15 cellular contexts compared by ENCODE assay signal in genomic region chr19:41935781-41936415, GRCh38. TPM values are rescaled to one million over a fixed set of nuclear protein-coding genes. Genes with fewer than 3 reads are reported as not detected.
DNase-seq lines count a peak whose midpoint lies in the region; ATAC-seq and TF ChIP-seq lines count a peak whose summit lies in the region.
"Had no signal": no experiment of that assay in that cellular context is flagged by ENCODE, and none has a peak within 500 bp of the region (broad histone marks: within the 10 kb centered on the region; RNA-seq: fewer than 3 reads in every experiment).

No MANE protein-coding gene starts in this region.

- H3K27me3 Mint-ChIP-seq in CD4-positive, CD25-positive, alpha-beta regulatory T cell: peaks cover 26% of the 10 kb centered on the region
- H3K27me3 Mint-ChIP-seq in endodermal cell (ENCODE audit: insufficient read depth): peaks cover 82% of the 10 kb centered on the region

- ATAC-seq in CD4-positive, CD25-positive, alpha-beta regulatory T cell (ENCODE audit: low read depth in 2 of 2): no peak
- ATAC-seq in gastrocnemius medialis (no peak), GM21528 (IDR thresholded peaks at IDR 0.05; ENCODE audit: low FRiP score, unreplicated experiment) (no peak)

- intact Hi-C loops in gastrocnemius medialis (cut with DNase I; ENCODE audit: low total_unique reads): no loop called here

- peaks cover 0 to 55% (median 23%) of the 10 kb centered on the region in 4 donors for H3K4me1 Mint-ChIP-seq in CD4-positive, CD25-positive, alpha-beta regulatory T cell
- H3K4me1 Mint-ChIP-seq in endodermal cell: peaks cover 4% of the 10 kb centered on the region

- no peak for TF ChIP-seq POLR2A in gastrocnemius medialis (IDR thresholded peaks at IDR 0.05)

- in situ Hi-C loops in gastrocnemius medialis (cut with MboI; ENCODE audit: low sequenced_read_pairs in 4 of 4): no loop called here

- H3K4me3 ChIP-seq in CD4-positive, CD25-positive, alpha-beta regulatory T cell (ENCODE audit: low read depth, low read length): no peak overlapping the region
- no peak overlapping the region for H3K4me3 ChIP-seq in epithelial cell of esophagus (ENCODE audit: low read length)
- no peak overlapping the region for H3K4me3 ChIP-seq in endodermal cell (ENCODE audit: low read length)
- no peak overlapping the region for H3K4me3 ChIP-seq in gastrocnemius medialis
- H3K4me3 ChIP-seq: BLaER1, sigmoid colon had no signal

- no peak overlapping the region for H3K9ac ChIP-seq in endodermal cell (ENCODE audit: extremely low read depth, low read length, poor library complexity, severe bottlenecking)
- H3K9ac ChIP-seq: BLaER1 had no signal

- peak overlapping the region; percentile 53 to 88 (median 87) for H3K27ac Mint-ChIP-seq in CD4-positive, CD25-positive, alpha-beta regulatory T cell
- no peak overlapping the region for H3K27ac Mint-ChIP-seq in endodermal cell

- no peak for DNase-seq in CD4-positive, CD25-positive, alpha-beta regulatory T cell
- DNase-seq in HT-29 (ENCODE audit: low spot score): peak; percentile 16
- DNase-seq in epithelial cell of esophagus (ENCODE audit: low read depth): peak; percentile 39
- no peak for DNase-seq in endodermal cell
- DNase-seq in gastrocnemius medialis: no peak
- DNase-seq: activated effector memory CD4-positive, alpha-beta T cell treated with Interleukin-2 at 50 U/mL for 16 hours; GDM1; NCI-H1092 treated with DMSO at 0.1 percent for 48 hours; NCI-H345; sigmoid colon had no signal

- TF ChIP-seq CTCF in epithelial cell of esophagus (IDR thresholded peaks at IDR 0.05; ENCODE audit: insufficient read depth, low read depth, low read length, missing control alignments) (no peak), endodermal cell (conservative IDR thresholded peaks at IDR 0.05) (no peak), gastrocnemius medialis (IDR thresholded peaks at IDR 0.05 in 4 of 5, conservative IDR thresholded peaks at IDR 0.05 in 1 of 5) (no peak)

- peaks cover 33% of the 10 kb centered on the region for H3K4me1 ChIP-seq in CD4-positive, CD25-positive, alpha-beta regulatory T cell (ENCODE audit: control insufficient read depth, insufficient read depth, low read length, poor library complexity, severe bottlenecking)
- H3K4me1 ChIP-seq in endodermal cell (ENCODE audit: control insufficient read depth, insufficient read depth, low read length) (no peaks in the 10 kb centered on the region), gastrocnemius medialis (peaks cover 0 to 8% of the 10 kb centered on the region in 2 donors)

- H3K27ac ChIP-seq in CD4-positive, CD25-positive, alpha-beta regulatory T cell (ENCODE audit: insufficient read depth, low read length, poor library complexity, severe bottlenecking): no peak overlapping the region
- no peak overlapping the region for H3K27ac ChIP-seq in endodermal cell (ENCODE audit: low read depth, low read length)
- no peak overlapping the region for H3K27ac ChIP-seq in gastrocnemius medialis
- H3K27ac ChIP-seq: BLaER1, sigmoid colon had no signal

- no peaks in the 10 kb centered on the region for H3K36me3 ChIP-seq in CD4-positive, CD25-positive, alpha-beta regulatory T cell (ENCODE audit: control insufficient read depth, insufficient read depth, low read length)
- H3K36me3 ChIP-seq in endodermal cell (ENCODE audit: control insufficient read depth, insufficient read depth, low read length) (no peaks in the 10 kb centered on the region), gastrocnemius medialis (no peaks in the 10 kb centered on the region)
- H3K36me3 ChIP-seq: BLaER1, sigmoid colon had no signal

- no peaks in the 10 kb centered on the region for H3K27me3 ChIP-seq in CD4-positive, CD25-positive, alpha-beta regulatory T cell (ENCODE audit: control insufficient read depth, insufficient read depth, low read length)
- H3K27me3 ChIP-seq in endodermal cell (ENCODE audit: control insufficient read depth, insufficient read depth, low read length, poor library complexity, severe bottlenecking): peaks cover 86% of the 10 kb centered on the region
- H3K27me3 ChIP-seq in gastrocnemius medialis: peaks cover 56 to 70% (median 68%) of the 10 kb centered on the region in 3 donors

- peak overlapping the region in 2 of 4 donors; percentile 31 to 39 for H3K4me3 Mint-ChIP-seq in CD4-positive, CD25-positive, alpha-beta regulatory T cell
- no peak overlapping the region for H3K4me3 Mint-ChIP-seq in endodermal cell

- no peaks in the 10 kb centered on the region for H3K9me3 ChIP-seq in CD4-positive, CD25-positive, alpha-beta regulatory T cell (ENCODE audit: control insufficient read depth in 2 of 2, low read length in 2 of 2)
- H3K9me3 ChIP-seq in endodermal cell (ENCODE audit: control insufficient read depth, low read length): no peaks in the 10 kb centered on the region
- H3K9me3 ChIP-seq in gastrocnemius medialis: no peaks in the 10 kb centered on the region
- H3K9me3 ChIP-seq: BLaER1, sigmoid colon had no signal

- H3K9me3 Mint-ChIP-seq in CD4-positive, CD25-positive, alpha-beta regulatory T cell: peaks cover 0 to 2% (median 0%) of the 10 kb centered on the region in 7 donors
- peaks cover 3% of the 10 kb centered on the region for H3K9me3 Mint-ChIP-seq in endodermal cell

- no peaks in the 10 kb centered on the region for H3K36me3 Mint-ChIP-seq in CD4-positive, CD25-positive, alpha-beta regulatory T cell
- no peaks in the 10 kb centered on the region for H3K36me3 Mint-ChIP-seq in endodermal cell (ENCODE audit: low read depth)

- 55 to 67% methylated on average over 13 to 24 of the region's 24 CpGs for WGBS in endodermal cell (ENCODE audit: insufficient coverage in 1 of 2, insufficient read length in 1 of 2), 2 experiments

RNA-seq across cellular contexts. Expression of gene ERFL, which starts 7.6 kb away (rescaled TPM):
- 4.7 TPM for total RNA-seq in CD4-positive, CD25-positive, alpha-beta regulatory T cell
- not detected for polyA plus RNA-seq in CD4-positive, CD25-positive, alpha-beta regulatory T cell
- total RNA-seq in HT-29 (2014; rRNA removed; shearing (Covaris generic)): 0.39 and 0.64 TPM in 2 replicates
- total RNA-seq in endodermal cell: under 1 TPM; 0.13 to 0.53 TPM
- 0.25 TPM for polyA plus RNA-seq in endodermal cell (2013, experiment 1 of 2)
- polyA plus RNA-seq in endodermal cell (2013, experiment 2 of 2): 0.29 TPM
- total RNA-seq in gastrocnemius medialis: not detected
- total RNA-seq: liver, sigmoid colon, temporal lobe had no signal
- polyA plus RNA-seq: liver had no signal

RNA-seq across cellular contexts. Expression of gene RABAC1, which starts 23.2 kb away (rescaled TPM):
- total RNA-seq in CD4-positive, CD25-positive, alpha-beta regulatory T cell: 94.0 TPM
- 100 to 1,000 TPM; 184 to 261 (median 237) TPM for polyA plus RNA-seq in CD4-positive, CD25-positive, alpha-beta regulatory T cell
- 232 and 234 TPM in 2 replicates for total RNA-seq in HT-29 (2014; rRNA removed; shearing (Covaris generic))
- total RNA-seq in endodermal cell: 100 to 1,000 TPM; 114 to 122 TPM
- polyA plus RNA-seq in endodermal cell (2013, experiment 1 of 2): 91.4 TPM
- 79.9 TPM for polyA plus RNA-seq in endodermal cell (2013, experiment 2 of 2)
- 100 to 1,000 TPM in 3 of 4 donors, 10 to 100 TPM in 1; 94.4 to 146 (median 110) TPM for total RNA-seq in gastrocnemius medialis

RNA-seq across cellular contexts. Expression of gene ARHGEF1, which starts 52.9 kb away (rescaled TPM):
- 1,312 TPM for total RNA-seq in CD4-positive, CD25-positive, alpha-beta regulatory T cell
- 100 to 1,000 TPM; 162 to 187 (median 180) TPM for polyA plus RNA-seq in CD4-positive, CD25-positive, alpha-beta regulatory T cell
- 189 and 199 TPM in 2 replicates for total RNA-seq in HT-29 (2014; rRNA removed; shearing (Covaris generic))
- 100 to 1,000 TPM in 1 of 2 donors, 10 to 100 TPM in 1; 89.9 to 116 TPM for total RNA-seq in endodermal cell
- polyA plus RNA-seq in endodermal cell (2013, experiment 1 of 2): 48.7 TPM
- polyA plus RNA-seq in endodermal cell (2013, experiment 2 of 2): 35.1 TPM
- 10 to 100 TPM; 12.1 to 21.6 (median 15.5) TPM for total RNA-seq in gastrocnemius medialis

RNA-seq across cellular contexts. Expression of gene ATP1A3, which starts 58.1 kb away (rescaled TPM):
- total RNA-seq in CD4-positive, CD25-positive, alpha-beta regulatory T cell: 11.1 TPM
- polyA plus RNA-seq in CD4-positive, CD25-positive, alpha-beta regulatory T cell: 1 to 10 TPM in 3 of 4 donors, under 1 TPM in 1; 0.92 to 3.5 (median 1.7) TPM
- 0.10 and 0.66 TPM in 2 replicates for total RNA-seq in HT-29 (2014; rRNA removed; shearing (Covaris generic))
- total RNA-seq in endodermal cell: 1 to 10 TPM in 1 of 2 donors, under 1 TPM in 1; 0.69 to 1.0 TPM
- 28.4 TPM for polyA plus RNA-seq in endodermal cell (2013, experiment 1 of 2)
- 21.8 TPM for polyA plus RNA-seq in endodermal cell (2013, experiment 2 of 2)
- not detected for total RNA-seq in gastrocnemius medialis

RNA-seq across cellular contexts. Expression of gene CD79A, which starts 58.8 kb away (rescaled TPM):
- total RNA-seq in CD4-positive, CD25-positive, alpha-beta regulatory T cell: 4.9 TPM
- polyA plus RNA-seq in CD4-positive, CD25-positive, alpha-beta regulatory T cell: 10 to 100 TPM; 10.6 to 17.9 (median 16.4) TPM
- total RNA-seq in HT-29 (2014; rRNA removed; shearing (Covaris generic)): 0.81 and 1.4 TPM in 2 replicates
- total RNA-seq in endodermal cell (not detected), gastrocnemius medialis (under 1 TPM in 1 of 4 donors, not detected in 3; 0.20 TPM)
- polyA plus RNA-seq in endodermal cell (2013, experiment 1 of 2): 0.43 TPM
- polyA plus RNA-seq in endodermal cell (2013, experiment 2 of 2): 0.58 TPM
- total RNA-seq: sigmoid colon, temporal lobe had no signal
- polyA plus RNA-seq: neural cell had no signal

Comparison
In these comparisons a context has a peak if more than half of its experiments do, and no peak if none do; other contexts are left out.
1. DNase-seq: peak in HT-29 (single experiment) and epithelial cell of esophagus (single experiment); none in CD4-positive, CD25-positive, alpha-beta regulatory T cell (0 of 3), endodermal cell (single experiment) and gastrocnemius medialis (0 of 2).